ENCODE assay signal across 1 cellular context in genomic region chr7:143435266-143435665, GRCh38.
TF ChIP-seq lines count a peak whose summit lies in the region.

No MANE protein-coding gene starts in this region.

TF ChIP-seq in WTC11, 78 proteins besides CTCF, POLR2A, EP300 and RAD21 (continued from another document):
- no peak for TF ChIP-seq GRHL2 (CRISPR knock-in tag; IDR thresholded peaks at IDR 0.05; ENCODE audit: insufficient replicate concordance, severe bottlenecking)
- no peak for TF ChIP-seq MLX (CRISPR knock-in tag; IDR thresholded peaks at IDR 0.05)
- no peak for TF ChIP-seq USF2 (CRISPR knock-in tag; IDR thresholded peaks at IDR 0.05)
- no peak for TF ChIP-seq ARID4B (CRISPR knock-in tag; IDR thresholded peaks at IDR 0.05; ENCODE audit: borderline replicate concordance)
- TF ChIP-seq IRF1 (CRISPR knock-in tag; IDR thresholded peaks at IDR 0.05), result no peak
- TF ChIP-seq TEAD4 (CRISPR knock-in tag; IDR thresholded peaks at IDR 0.05), result no peak
- no peak for TF ChIP-seq ZBTB21 (CRISPR knock-in tag; IDR thresholded peaks at IDR 0.05; ENCODE audit: borderline replicate concordance)
- TF ChIP-seq NFYB (CRISPR knock-in tag; conservative IDR thresholded peaks at IDR 0.05; ENCODE audit: low read depth), result no peak
